ENCODE assay signal across 28 cellular contexts in the genomic region with DNA sequence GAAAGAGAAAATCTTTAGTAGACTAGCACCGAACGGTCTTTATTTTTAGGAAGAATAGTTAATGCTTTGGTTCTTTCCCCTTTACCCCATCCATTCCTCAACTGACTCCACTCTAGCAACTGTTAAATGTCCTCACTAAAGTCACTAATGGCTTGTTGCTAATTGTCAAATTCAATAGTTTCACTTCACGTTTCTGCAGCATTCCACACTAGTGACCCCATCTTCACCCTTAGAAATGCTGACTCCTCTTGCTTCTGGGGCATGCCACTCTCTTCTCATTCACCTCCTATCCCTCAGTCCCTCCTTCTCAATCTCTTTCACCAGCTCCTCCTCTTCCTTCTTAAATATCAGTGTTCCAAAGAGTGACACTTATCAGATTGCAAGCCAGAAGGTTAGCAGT. TPM values are rescaled to one million over a fixed set of nuclear protein-coding genes. Genes with fewer than 3 reads are reported as not detected.
"Had no signal": no experiment of that assay in that cellular context is flagged by ENCODE, and none has a peak within 500 bp of the region (broad histone marks: within the 10 kb centered on the region; RNA-seq: fewer than 3 reads in every experiment).

No MANE protein-coding gene starts in this region.

- H3K4me2 ChIP-seq: KMS-11 had no signal

- ATAC-seq: activated T-cell treated with anti-CD3 and anti-CD28 coated beads, Interleukin-2, amount 50 U/mL, for 4 hours; T-cell had no signal

- FAIRE-seq: astrocyte, colon had no signal

- DNase-seq: activated CD4-positive, alpha-beta memory T cell treated with anti-CD3 and anti-CD28 coated beads for 36 hours; activated CD4-positive, alpha-beta T cell treated with anti-CD3 and anti-CD28 coated beads, Interleukin-2, amount 10 ng/mL, durations not matched to agents 7 days and 5 days; activated CD4-positive, CD25-positive, alpha-beta regulatory T cell; activated CD8-positive, alpha-beta memory T cell treated with anti-CD3 and anti-CD28 coated beads for 24 hours; activated gamma-delta T cell; activated naive CD4-positive, alpha-beta T cell treated with anti-CD3 and anti-CD28 coated beads for 36 hours; activated T-cell treated with anti-CD3 and anti-CD28 coated beads, Interleukin-2, amount 50 U/mL, for 4 hours; amygdala; MG63; NCI-H1092 treated with DMSO at 0.1 percent for 48 hours; NCI-H1436; NCI-H1694 treated with DMSO at 0.1 percent for 48 hours; NCI-H2029 treated with DMSO at 0.1 percent for 48 hours; NCI-H345; NCI-H510A; NCI-H526 treated with DMSO at 0.1 percent for 48 hours; NCI-H82; NK-92 treated with Interleukin-12 subunit alpha and Interleukin-12 subunit beta, amount 100 ng/mL, for 24 hours; Peyer's patch; SHP77 treated with DMSO at 0.1 percent for 48 hours; T-cell; T-helper 2 cell; T1000 had no signal

- H3K27me3 ChIP-seq: MG63, Peyer's patch had no signal

- H3K4me3 ChIP-seq: MG63, Peyer's patch, SK-N-MC had no signal

- H3K4me1 ChIP-seq: Peyer's patch had no signal

- H3K27ac ChIP-seq: KMS-11, Peyer's patch, SK-N-MC, VCaP had no signal

- H3K36me3 ChIP-seq: MG63, Peyer's patch had no signal

- H3K9ac ChIP-seq: KMS-11 had no signal

RNA-seq across cellular contexts. Expression of a gene that starts 19.4 kb away (rescaled TPM):
- total RNA-seq: activated CD4-positive, alpha-beta memory T cell treated with anti-CD3 and anti-CD28 coated beads for 36 hours; activated CD4-positive, alpha-beta T cell treated with anti-CD3 and anti-CD28 coated beads, Interleukin-2, amount 10 ng/mL, durations not matched to agents 7 days and 5 days; activated naive CD4-positive, alpha-beta T cell treated with anti-CD3 and anti-CD28 coated beads for 36 hours; activated T-cell treated with anti-CD3 and anti-CD28 coated beads, Interleukin-2, amount 50 U/mL, for 4 hours; T-cell had no signal

RNA-seq across cellular contexts. Expression of a gene that starts 52.6 kb away (rescaled TPM):
- total RNA-seq: activated CD4-positive, alpha-beta memory T cell treated with anti-CD3 and anti-CD28 coated beads for 36 hours; activated CD4-positive, alpha-beta T cell treated with anti-CD3 and anti-CD28 coated beads, Interleukin-2, amount 10 ng/mL, durations not matched to agents 7 days and 5 days; activated naive CD4-positive, alpha-beta T cell treated with anti-CD3 and anti-CD28 coated beads for 36 hours had no signal
